ENCODE assay signal across 8 cellular contexts in genomic region chr1:178768423-178768822, GRCh38. TPM values are rescaled to one million over a fixed set of nuclear protein-coding genes. Genes with fewer than 3 reads are reported as not detected.
DNase-seq lines count a peak whose midpoint lies in the region; ATAC-seq, FAIRE-seq and TF ChIP-seq lines count a peak whose summit lies in the region.

No MANE protein-coding gene starts in this region.

- no peak for TF ChIP-seq EP300 in H1 (IDR thresholded peaks at IDR 0.05; ENCODE audit: borderline replicate concordance in 1 of 2, low read depth in 2 of 2, low read length in 2 of 2)

- POLR2A ChIA-PET in RWPE1 (lab: Yijun Ruan, JAX; ENCODE audit: low non-redundant PET), result no interaction called here
- POLR2A ChIA-PET in H1 (lab: Charles Lee; ENCODE audit: partially characterized antibody), result no interaction called here
- POLR2A ChIA-PET in naive thymus-derived CD8-positive, alpha-beta T cell (lab: Charles Lee), result no interaction called here

- H2BK20ac ChIP-seq in H1 (ENCODE audit: low read length), result no peak overlapping the region

- TF ChIP-seq POLR2A in H1 (IDR thresholded peaks at IDR 0.05; ENCODE audit: control extremely low read depth in 1 of 2, low read depth in 2 of 2, low read length in 2 of 2), result no peak

- peaks cover 0 to 4% of the 10 kb centered on the region in 2 experiments for H4K20me1 ChIP-seq in H1 (replicated peaks in 1 of 2; ENCODE audit: control insufficient read depth in 1 of 2, insufficient read depth in 2 of 2, low read length in 2 of 2)

- peaks cover 0 to 46% (median 19%) of the 10 kb centered on the region in 9 donors for H3K9me3 Mint-ChIP-seq in naive thymus-derived CD8-positive, alpha-beta T cell

- TF ChIP-seq CTCF in RWPE1 (conservative IDR thresholded peaks at IDR 0.05; ENCODE audit: low read depth), result peak; percentile 70
- TF ChIP-seq CTCF in H1 (IDR thresholded peaks at IDR 0.05; ENCODE audit: control extremely low read depth in 1 of 3, insufficient read depth in 1 of 3, low read depth in 1 of 3, low read length in 3 of 3), result peak; percentile 38 to 89 (median 83)

- no peak overlapping the region for H2AFZ ChIP-seq in H1 (ENCODE audit: low read length)

- H2BK120ac ChIP-seq in H1 (replicated peaks; ENCODE audit: low read depth, low read length), result no peak overlapping the region

- ATAC-seq in HG02884 (IDR thresholded peaks at IDR 0.05; ENCODE audit: unreplicated experiment) (peak; percentile 55), HG03159 (IDR thresholded peaks at IDR 0.05; ENCODE audit: unreplicated experiment) (no peak), GM18498 (IDR thresholded peaks at IDR 0.05; ENCODE audit: unreplicated experiment) (no peak)
- peak; percentile 38 to 52 for ATAC-seq in naive thymus-derived CD8-positive, alpha-beta T cell

- no peaks in the 10 kb centered on the region; a peak in 1 of 8 replicates for H3K36me3 ChIP-seq in H1 (ENCODE audit: control insufficient read depth in 2 of 4, insufficient read depth in 4 of 4, low read length in 3 of 4)

- H3K9me3 ChIP-seq in H1 (ENCODE audit: insufficient read depth in 2 of 2, low read depth in 1 of 2, low read length in 1 of 2), result peaks cover 15 to 20% of the 10 kb centered on the region in 2 experiments; a peak in 3 of 4 replicates

- no peak overlapping the region for H2AK5ac ChIP-seq in H1 (ENCODE audit: low read depth, low read length)

- WGBS in H1 (ENCODE audit: extremely low coverage in 1 of 2, insufficient coverage in 1 of 2, insufficient read length in 1 of 2, insufficient replicate concordance in 2 of 2, low coverage in 1 of 2, low lambda C conversion rate in 2 of 2, missing lambda C conversion rate in 1 of 2), 2 experiments, result 34% methylated on average over 4 of the region's 4 CpGs; no CpG with 5 or more reads in 1 of the 2 experiments

- no peak overlapping the region for H3K9ac ChIP-seq in H1 (replicated peaks in 1 of 4; ENCODE audit: extremely low read depth in 1 of 4, low read depth in 3 of 4, low read length in 3 of 4)

- H2BK12ac ChIP-seq in H1 (ENCODE audit: low read depth, low read length), result no peak overlapping the region

- no peak overlapping the region for H4K91ac ChIP-seq in H1 (replicated peaks; ENCODE audit: insufficient read length, low read length)

- peaks cover 0 to 4% (median 0%) of the 10 kb centered on the region in 4 experiments; a peak in 1 of 7 replicates for H3K4me1 ChIP-seq in H1 (replicated peaks in 1 of 4; ENCODE audit: control insufficient read depth in 3 of 4, insufficient read depth in 4 of 4, low read length in 3 of 4)

- H2BK15ac ChIP-seq in H1 (ENCODE audit: low read length), result no peak overlapping the region

- no peak overlapping the region for H3K56ac ChIP-seq in H1 (replicated peaks; ENCODE audit: insufficient read length, low read depth, low read length)

- H3K4me3 Mint-ChIP-seq in naive thymus-derived CD8-positive, alpha-beta T cell, result no peak overlapping the region

- H3K27ac Mint-ChIP-seq in naive thymus-derived CD8-positive, alpha-beta T cell, result no peak overlapping the region

- peaks cover 20 to 37% (median 25%) of the 10 kb centered on the region in 3 donors for H3K36me3 Mint-ChIP-seq in naive thymus-derived CD8-positive, alpha-beta T cell

- H3K18ac ChIP-seq in H1 (ENCODE audit: extremely low read depth, low read length), result no peak overlapping the region

- no peak overlapping the region for H3K23ac ChIP-seq in H1 (ENCODE audit: insufficient read length)

- CTCF ChIA-PET in RWPE1 (lab: Yijun Ruan, JAX), result interaction anchor here (0.6 kb wide), 2 partner anchors 235 to 516 kb away, joined by 3 to 5 read pairs; no protein-coding TSS in a partner anchor
- CTCF ChIA-PET in H1 (lab: Charles Lee; ENCODE audit: partially characterized antibody), result interaction anchor here (0.7 to 2.4 kb wide), 27 partner anchors 11 to 267 kb away, joined by 3 to 29 read pairs (median 4); no protein-coding TSS in a partner anchor

- no peak overlapping the region for H3K4ac ChIP-seq in H1 (replicated peaks; ENCODE audit: insufficient read length, low read depth, low read length)

- H3K14ac ChIP-seq in H1 (ENCODE audit: insufficient read length), result no peak overlapping the region

- H4K8ac ChIP-seq in H1 (ENCODE audit: extremely low read depth, insufficient read depth, low read length), result no peak overlapping the region

- peak; percentile 70 to 83 for TF ChIP-seq RAD21 in H1 (IDR thresholded peaks at IDR 0.05 in 1 of 2, conservative IDR thresholded peaks at IDR 0.05 in 1 of 2; ENCODE audit: low read depth in 2 of 2, low read length in 2 of 2)

- peaks cover 0 to 55% of the 10 kb centered on the region in 2 experiments; a peak in 2 of 4 replicates for H3K79me2 ChIP-seq in H1 (ENCODE audit: control insufficient read depth in 1 of 2, insufficient read depth in 2 of 2, low read length in 2 of 2)

- no peak overlapping the region for H3K4me2 ChIP-seq in H1 (ENCODE audit: insufficient read depth in 1 of 2, low read depth in 2 of 2, low read length in 2 of 2)

- H3K27ac ChIP-seq in RWPE1, result no peak overlapping the region
- no peak overlapping the region for H3K27ac ChIP-seq in H1 (ENCODE audit: low read depth, low read length)

- no peak overlapping the region for H3K4me3 ChIP-seq in H1 (ENCODE audit: extremely low read depth in 1 of 4, insufficient read depth in 2 of 4, low read depth in 3 of 4, low read length in 4 of 4)

- no peak overlapping the region for H2BK5ac ChIP-seq in H1 (ENCODE audit: low read depth, low read length)

- H3K23me2 ChIP-seq in H1 (ENCODE audit: low read depth, low read length), result no peaks in the 10 kb centered on the region

- peak; percentile 65 for FAIRE-seq in H1 (lab: Jason Lieb, UNC)

- H3K79me1 ChIP-seq in H1 (ENCODE audit: low read depth, low read length), result no peaks in the 10 kb centered on the region; the same call in none of the 2 replicates

- no peaks in the 10 kb centered on the region for H3K27me3 ChIP-seq in H1 (replicated peaks in 1 of 4; ENCODE audit: control insufficient read depth in 3 of 4, extremely low read depth in 1 of 4, insufficient read depth in 3 of 4, low read length in 3 of 4)

- DNase-seq in NCI-H1694 treated with DMSO at 0.1 percent for 48 hours (lab: John Stamatoyannopoulos, UW) (peak; percentile 19), NCI-H1694 (lab: John Stamatoyannopoulos, UW) (no peak), RWPE1 (ENCODE audit: low spot score) (no peak), H1 (ENCODE audit: low read depth in 1 of 2, low spot score in 2 of 2) (peak in 1 of 2 experiments; percentile 50)
- DNase-seq in naive thymus-derived CD8-positive, alpha-beta T cell, result peak in 4 of 10 donors; percentile 3 to 40 (median 28)

- no peaks in the 10 kb centered on the region for H3K27me3 Mint-ChIP-seq in naive thymus-derived CD8-positive, alpha-beta T cell

- peaks cover 5 to 21% (median 14%) of the 10 kb centered on the region in 4 donors for H3K4me1 Mint-ChIP-seq in naive thymus-derived CD8-positive, alpha-beta T cell

- no peak overlapping the region for H4K5ac ChIP-seq in H1 (ENCODE audit: insufficient read length, low read depth, low read length)

TF ChIP-seq in H1, 55 proteins besides CTCF, POLR2A, EP300 and RAD21 (continues in another document):
- no peak for TF ChIP-seq MAFK (IDR thresholded peaks at IDR 0.05; ENCODE audit: low read depth, low read length)
- no peak for TF ChIP-seq GTF2F1 (IDR thresholded peaks at IDR 0.05; ENCODE audit: borderline replicate concordance, low read depth, low read length)
- TF ChIP-seq SIRT6 (IDR thresholded peaks at IDR 0.05; ENCODE audit: low read length), result no peak
- TF ChIP-seq RFX5 (IDR thresholded peaks at IDR 0.05; ENCODE audit: borderline replicate concordance, low read depth, low read length), result no peak
- no peak for TF ChIP-seq SP2 (IDR thresholded peaks at IDR 0.05; ENCODE audit: low read length)
- TF ChIP-seq, protein P1, sequence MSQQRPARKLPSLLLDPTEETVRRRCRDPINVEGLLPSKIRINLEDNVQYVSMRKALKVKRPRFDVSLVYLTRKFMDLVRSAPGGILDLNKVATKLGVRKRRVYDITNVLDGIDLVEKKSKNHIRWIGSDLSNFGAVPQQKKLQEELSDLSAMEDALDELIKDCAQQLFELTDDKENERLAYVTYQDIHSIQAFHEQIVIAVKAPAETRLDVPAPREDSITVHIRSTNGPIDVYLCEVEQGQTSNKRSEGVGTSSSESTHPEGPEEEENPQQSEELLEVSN (IDR thresholded peaks at IDR 0.05), result no peak
- no peak for TF ChIP-seq EZH2 (IDR thresholded peaks at IDR 0.05; ENCODE audit: low read depth, low read length, severe bottlenecking)
- TF ChIP-seq YY1 (IDR thresholded peaks at IDR 0.05; ENCODE audit: low read depth, low read length), result no peak
- no peak for TF ChIP-seq RBBP5 (IDR thresholded peaks at IDR 0.05; ENCODE audit: borderline replicate concordance, low read depth, low read length)
- no peak for TF ChIP-seq ATF3 (IDR thresholded peaks at IDR 0.05; ENCODE audit: insufficient read depth, low read depth, low read length)
- TF ChIP-seq HDAC2 (IDR thresholded peaks at IDR 0.05; ENCODE audit: borderline replicate concordance in 1 of 2, low read depth in 2 of 2, low read length in 2 of 2), result no peak
- no peak for TF ChIP-seq TBP (IDR thresholded peaks at IDR 0.05; ENCODE audit: low read depth, low read length)
- TF ChIP-seq PHF8 (conservative IDR thresholded peaks at IDR 0.05; ENCODE audit: low read depth, low read length), result no peak
- TF ChIP-seq POLR2AphosphoS5 (IDR thresholded peaks at IDR 0.05; ENCODE audit: low read depth, low read length), result no peak
- no peak for TF ChIP-seq EGR1 (IDR thresholded peaks at IDR 0.05; ENCODE audit: borderline replicate concordance, low read depth, low read length)
- TF ChIP-seq BRCA1 (IDR thresholded peaks at IDR 0.05; ENCODE audit: low read depth, low read length), result no peak
- no peak for TF ChIP-seq KDM5A (IDR thresholded peaks at IDR 0.05; ENCODE audit: low read length)
- TF ChIP-seq SRF (IDR thresholded peaks at IDR 0.05; ENCODE audit: low read depth, low read length), result no peak

RNA-seq across cellular contexts. Expression of gene RALGPS2, which starts 43.4 kb away (rescaled TPM):
- total RNA-seq in H1 (2021; fragmentation: NEBNext Ultra II Directional; extraction: Animal tissue kit (Norgen Biotek cat#: 25700)), result 37.7 and 38.0 TPM in 2 replicates
- 3.4 and 6.7 TPM in 2 replicates for polyA plus RNA-seq in H1 (2011; rRNA removed)
- polyA plus RNA-seq in H1 (2011; cell fraction: cytosol; rRNA removed), result 7.3 TPM
- 7.8 TPM for polyA plus RNA-seq in H1 (2011; cell fraction: nucleus; rRNA removed)
- polyA plus RNA-seq in H1 (2012, experiment 1 of 2), result 13.7 to 19.4 TPM (median 16.8 TPM) in 4 replicates
- 1.1 TPM for polyA plus RNA-seq in H1 (2012, experiment 2 of 2)
- polyA plus RNA-seq in H1 (2013, experiment 1 of 2), result 16.3 TPM
- 13.8 TPM for polyA plus RNA-seq in H1 (2013, experiment 2 of 2)
- polyA minus RNA-seq in H1 (2011; rRNA and poly(A)+ RNA removed), result 50.4 and 81.0 TPM in 2 replicates
- polyA minus RNA-seq in H1 (2011; cell fraction: cytosol; rRNA and poly(A)+ RNA removed), result 32.4 TPM
- 55.9 TPM for polyA minus RNA-seq in H1 (2011; cell fraction: nucleus; rRNA and poly(A)+ RNA removed)
- 10 to 100 TPM; 23.8 to 31.1 TPM for total RNA-seq in naive thymus-derived CD8-positive, alpha-beta T cell
- 10 to 100 TPM in 1 of 3 donors, 1 to 10 TPM in 2; 3.1 to 14.6 (median 7.3) TPM for polyA plus RNA-seq in naive thymus-derived CD8-positive, alpha-beta T cell

Comparison
In these comparisons a context has a peak if more than half of its experiments do, and no peak if none do; other contexts are left out.
1. ATAC-seq: peak in HG02884 (single experiment) and naive thymus-derived CD8-positive, alpha-beta T cell (2 of 2); none in HG03159 (single experiment) and GM18498 (single experiment).